In genomic region chr10:88987840-88988239, GRCh38 we compare ENCODE assay signal across 20 cellular contexts. TPM values are rescaled to one million over a fixed set of nuclear protein-coding genes. Genes with fewer than 3 reads are reported as not detected.
DNase-seq lines count a peak whose midpoint lies in the region; ATAC-seq and TF ChIP-seq lines count a peak whose summit lies in the region.
"Had no signal": no experiment of that assay in that cellular context is flagged by ENCODE, and none has a peak within 500 bp of the region (broad histone marks: within the 10 kb centered on the region; RNA-seq: fewer than 3 reads in every experiment).

No MANE protein-coding gene starts in this region.

- H3K9me3 Mint-ChIP-seq in CD4-positive, CD25-positive, alpha-beta regulatory T cell = peaks cover 1 to 8% (median 4%) of the 10 kb centered on the region in 7 donors
- H3K9me3 Mint-ChIP-seq in activated naive CD8-positive, alpha-beta T cell treated with anti-CD3 and anti-CD28 coated beads, Interleukin-2, amount 50 U/mL, for 24 hours = peaks cover 4% of the 10 kb centered on the region
- H3K9me3 Mint-ChIP-seq in natural killer cell (peaks cover 3% of the 10 kb centered on the region in 2 donors), MCF 10A (ENCODE audit: unreplicated experiment) (no peaks in the 10 kb centered on the region)

- peaks cover 30 to 78% (median 52%) of the 10 kb centered on the region in 4 donors for H3K4me1 Mint-ChIP-seq in CD4-positive, CD25-positive, alpha-beta regulatory T cell
- H3K4me1 Mint-ChIP-seq in activated naive CD8-positive, alpha-beta T cell treated with anti-CD3 and anti-CD28 coated beads, Interleukin-2, amount 50 U/mL, for 24 hours = peaks cover 50% of the 10 kb centered on the region
- H3K4me1 Mint-ChIP-seq in natural killer cell = peaks cover 49 to 52% of the 10 kb centered on the region in 2 donors
- peaks cover 13% of the 10 kb centered on the region for H3K4me1 Mint-ChIP-seq in MCF 10A (ENCODE audit: insufficient read depth, unreplicated experiment)

- no peak for DNase-seq in CD4-positive, CD25-positive, alpha-beta regulatory T cell
- DNase-seq in GM23248 = no peak
- no peak for DNase-seq in activated naive CD8-positive, alpha-beta T cell treated with anti-CD3 and anti-CD28 coated beads, Interleukin-2, amount 50 U/mL, for 24 hours
- no peak for DNase-seq in natural killer cell
- DNase-seq in MCF 10A (ENCODE audit: unreplicated experiment) = no peak
- DNase-seq in 8988T = no peak
- DNase-seq in NCI-H2081 (lab: John Stamatoyannopoulos, UW) = no peak
- DNase-seq: activated CD8-positive, alpha-beta memory T cell treated with anti-CD3 and anti-CD28 coated beads, Interleukin-2, amount 50 U/mL, for 48 hours; central memory CD4-positive, alpha-beta T cell; esophagus squamous epithelium; lower lobe of right lung; NCI-H1048; NCI-H2107; NCI-H524 treated with DMSO at 0.1 percent for 48 hours; posterior cingulate gyrus; SHP77; stimulated activated CD4-positive, alpha-beta T cell treated with anti-CD3 and anti-CD28 coated beads, Interleukin-2, amount 100 ng/mL, for 48 hours; substantia nigra had no signal

- no peaks in the 10 kb centered on the region for H3K27me3 ChIP-seq in CD4-positive, CD25-positive, alpha-beta regulatory T cell (ENCODE audit: control insufficient read depth, insufficient read depth, low read length)
- no peaks in the 10 kb centered on the region for H3K27me3 ChIP-seq in GM23248 (replicated peaks; ENCODE audit: insufficient read depth)
- H3K27me3 ChIP-seq: esophagus squamous epithelium had no signal

- no peaks in the 10 kb centered on the region for H3K9me2 ChIP-seq in GM23248 (ENCODE audit: insufficient read depth)

- no peak for TF ChIP-seq CTCF in natural killer cell (IDR thresholded peaks at IDR 0.05)
- TF ChIP-seq CTCF in MCF 10A (IDR thresholded peaks at IDR 0.05; ENCODE audit: unreplicated experiment) = no peak

- peak overlapping the region; percentile 5 for H3K4me2 ChIP-seq in GM23248 (ENCODE audit: unreplicated experiment)

- POLR2A ChIA-PET in MCF 10A (lab: Yijun Ruan, JAX) = interaction anchor here (0.7 to 7.7 kb wide), 8 partner anchors 9 to 107 kb away, joined by 3 to 63 read pairs (median 6); partner anchors contain the start of gene STAMBPL1

- peak overlapping the region; percentile 64 for H3K27ac ChIP-seq in CD4-positive, CD25-positive, alpha-beta regulatory T cell (ENCODE audit: insufficient read depth, low read length, poor library complexity, severe bottlenecking)
- no peak overlapping the region for H3K27ac ChIP-seq in GM23248
- H3K27ac ChIP-seq: lower lobe of right lung had no signal

- peaks cover 3 to 9% of the 10 kb centered on the region in 2 experiments for H3K9me3 ChIP-seq in CD4-positive, CD25-positive, alpha-beta regulatory T cell (ENCODE audit: control insufficient read depth in 2 of 2, low read length in 2 of 2)
- no peaks in the 10 kb centered on the region for H3K9me3 ChIP-seq in GM23248 (ENCODE audit: low read depth)
- H3K9me3 ChIP-seq: esophagus squamous epithelium, lower lobe of right lung had no signal

- intact Hi-C loops in natural killer cell (cut with micrococcal nuclease) (loop anchor here (1.0 kb wide), 1 partner anchor 53 kb away; no protein-coding TSS in a partner anchor), MCF 10A (cut with micrococcal nuclease) (loop anchor here (1.0 kb wide), 2 partner anchors 53 to 153 kb away; no protein-coding TSS in a partner anchor)

- H3K4me3 Mint-ChIP-seq in CD4-positive, CD25-positive, alpha-beta regulatory T cell = peak overlapping the region; percentile 2 to 97 (median 51)
- H3K4me3 Mint-ChIP-seq in activated naive CD8-positive, alpha-beta T cell treated with anti-CD3 and anti-CD28 coated beads, Interleukin-2, amount 50 U/mL, for 24 hours = no peak overlapping the region
- H3K4me3 Mint-ChIP-seq in natural killer cell (peak overlapping the region; percentile 17), MCF 10A (ENCODE audit: unreplicated experiment) (no peak overlapping the region)

- no peaks in the 10 kb centered on the region for H3K36me3 ChIP-seq in CD4-positive, CD25-positive, alpha-beta regulatory T cell (ENCODE audit: control insufficient read depth, insufficient read depth, low read length)
- peaks cover 4% of the 10 kb centered on the region; the same call in 1 of the 2 replicates for H3K36me3 ChIP-seq in GM23248 (ENCODE audit: low read depth)
- H3K36me3 ChIP-seq: esophagus squamous epithelium, lower lobe of right lung had no signal

- CTCF ChIA-PET in MCF 10A (lab: Yijun Ruan, JAX) = interaction anchor here (0.6 to 10.6 kb wide), 26 partner anchors 9 to 230 kb away, joined by 3 to 252 read pairs (median 6); no protein-coding TSS in a partner anchor

- in situ Hi-C loops in GM23248 (cut with MboI) = no loop called here

- H3K9ac ChIP-seq in GM23248 = no peak overlapping the region

- ATAC-seq in CD4-positive, CD25-positive, alpha-beta regulatory T cell (ENCODE audit: low read depth in 2 of 2) = no peak
- ATAC-seq in activated naive CD8-positive, alpha-beta T cell treated with anti-CD3 and anti-CD28 coated beads, Interleukin-2, amount 50 U/mL, for 24 hours = no peak
- no peak for ATAC-seq in natural killer cell
- no peak for ATAC-seq in GM21381 (IDR thresholded peaks at IDR 0.05; ENCODE audit: unreplicated experiment)
- ATAC-seq: K562, lower lobe of right lung had no signal

- H3K4me1 ChIP-seq in CD4-positive, CD25-positive, alpha-beta regulatory T cell (ENCODE audit: control insufficient read depth, insufficient read depth, low read length, poor library complexity, severe bottlenecking) = peaks cover 55% of the 10 kb centered on the region
- peaks cover 14% of the 10 kb centered on the region for H3K4me1 ChIP-seq in GM23248 (ENCODE audit: insufficient read depth)

- H3K36me3 Mint-ChIP-seq in CD4-positive, CD25-positive, alpha-beta regulatory T cell = peaks cover 7% of the 10 kb centered on the region
- H3K36me3 Mint-ChIP-seq in activated naive CD8-positive, alpha-beta T cell treated with anti-CD3 and anti-CD28 coated beads, Interleukin-2, amount 50 U/mL, for 24 hours (ENCODE audit: low read depth) = peaks cover 1% of the 10 kb centered on the region
- H3K36me3 Mint-ChIP-seq in natural killer cell = no peaks in the 10 kb centered on the region
- H3K36me3 Mint-ChIP-seq in MCF 10A (ENCODE audit: insufficient read depth, unreplicated experiment) = peaks cover 5% of the 10 kb centered on the region

- H4K20me1 ChIP-seq in GM23248 (ENCODE audit: insufficient read depth) = no peaks in the 10 kb centered on the region

- H3K27me3 Mint-ChIP-seq in CD4-positive, CD25-positive, alpha-beta regulatory T cell = no peaks in the 10 kb centered on the region
- H3K27me3 Mint-ChIP-seq in activated naive CD8-positive, alpha-beta T cell treated with anti-CD3 and anti-CD28 coated beads, Interleukin-2, amount 50 U/mL, for 24 hours = no peaks in the 10 kb centered on the region
- no peaks in the 10 kb centered on the region for H3K27me3 Mint-ChIP-seq in natural killer cell (ENCODE audit: low read depth in 2 of 2)
- H3K27me3 Mint-ChIP-seq in MCF 10A (ENCODE audit: insufficient read depth, unreplicated experiment) = no peaks in the 10 kb centered on the region

- no TSS peak for BruUV-seq in MCF 10A (replicated peaks; lab: Mats Ljungman, UMichigan)

- peak overlapping the region; percentile 83 for H3K4me3 ChIP-seq in CD4-positive, CD25-positive, alpha-beta regulatory T cell (ENCODE audit: low read depth, low read length)
- no peak overlapping the region for H3K4me3 ChIP-seq in GM23248
- H3K4me3 ChIP-seq: esophagus squamous epithelium, K562, lower lobe of right lung had no signal

- peaks cover 28% of the 10 kb centered on the region for H3F3A ChIP-seq in GM23248 (ENCODE audit: insufficient read depth)

- H2AFZ ChIP-seq in GM23248 = no peak overlapping the region

- peaks cover 72% of the 10 kb centered on the region for H3K79me2 ChIP-seq in GM23248 (ENCODE audit: insufficient read depth)

- H3K27ac Mint-ChIP-seq in CD4-positive, CD25-positive, alpha-beta regulatory T cell = peak overlapping the region in 2 of 3 donors; percentile 8 to 34
- peak overlapping the region; percentile 3 for H3K27ac Mint-ChIP-seq in activated naive CD8-positive, alpha-beta T cell treated with anti-CD3 and anti-CD28 coated beads, Interleukin-2, amount 50 U/mL, for 24 hours
- H3K27ac Mint-ChIP-seq in natural killer cell (peak overlapping the region; percentile 95 to 96), MCF 10A (ENCODE audit: low read depth, unreplicated experiment) (no peak overlapping the region)

- 64 to 65% methylated on average over 2 of the region's 2 CpGs for WGBS in GM23248 (ENCODE audit: low coverage in 1 of 2, low lambda C conversion rate in 2 of 2, missing lambda C conversion rate in 2 of 2), 2 experiments

RNA-seq across cellular contexts. Expression of gene FAS, which starts 2.8 kb away (rescaled TPM):
- 169 TPM for total RNA-seq in CD4-positive, CD25-positive, alpha-beta regulatory T cell
- 100 to 1,000 TPM in 3 of 4 donors, 10 to 100 TPM in 1; 84.3 to 141 (median 113) TPM for polyA plus RNA-seq in CD4-positive, CD25-positive, alpha-beta regulatory T cell
- 69.0 and 77.8 TPM in 2 replicates for total RNA-seq in GM23248 (2014; rRNA removed; shearing (Covaris generic))
- 54.5 and 55.4 TPM in 2 replicates for polyA plus RNA-seq in GM23248 (2016; fragmentation: Nextera tagmentation; extraction: Ambion mirVana)
- total RNA-seq in natural killer cell = 10 to 100 TPM; 17.3 to 29.9 (median 26.5) TPM
- total RNA-seq in MCF 10A (2022) = 55.6 and 60.2 TPM in 2 replicates

RNA-seq across cellular contexts. Expression of gene ACTA2, which starts 35.3 kb away (rescaled TPM):
- total RNA-seq in CD4-positive, CD25-positive, alpha-beta regulatory T cell = 26.2 TPM
- polyA plus RNA-seq in CD4-positive, CD25-positive, alpha-beta regulatory T cell = 10 to 100 TPM; 37.0 to 65.9 (median 55.9) TPM
- total RNA-seq in GM23248 (2014; rRNA removed; shearing (Covaris generic)) = 161 and 164 TPM in 2 replicates
- 249 and 262 TPM in 2 replicates for polyA plus RNA-seq in GM23248 (2016; fragmentation: Nextera tagmentation; extraction: Ambion mirVana)
- total RNA-seq in natural killer cell (10 to 100 TPM in 1 of 3 donors, 1 to 10 TPM in 2; 5.0 to 13.1 (median 7.4) TPM), MCF 10A (2022) (25.4 and 25.6 TPM in 2 replicates)

Comparison
In these comparisons a context has a peak if more than half of its experiments do, and no peak if none do; other contexts are left out.
1. H3K4me3 Mint-ChIP-seq: peak in CD4-positive, CD25-positive, alpha-beta regulatory T cell (4 of 4) and natural killer cell (single experiment); none in activated naive CD8-positive, alpha-beta T cell treated with anti-CD3 and anti-CD28 coated beads, Interleukin-2, amount 50 U/mL, for 24 hours (single experiment) and MCF 10A (single experiment).